10 cellular contexts compared by ENCODE assay signal in the genomic region with DNA sequence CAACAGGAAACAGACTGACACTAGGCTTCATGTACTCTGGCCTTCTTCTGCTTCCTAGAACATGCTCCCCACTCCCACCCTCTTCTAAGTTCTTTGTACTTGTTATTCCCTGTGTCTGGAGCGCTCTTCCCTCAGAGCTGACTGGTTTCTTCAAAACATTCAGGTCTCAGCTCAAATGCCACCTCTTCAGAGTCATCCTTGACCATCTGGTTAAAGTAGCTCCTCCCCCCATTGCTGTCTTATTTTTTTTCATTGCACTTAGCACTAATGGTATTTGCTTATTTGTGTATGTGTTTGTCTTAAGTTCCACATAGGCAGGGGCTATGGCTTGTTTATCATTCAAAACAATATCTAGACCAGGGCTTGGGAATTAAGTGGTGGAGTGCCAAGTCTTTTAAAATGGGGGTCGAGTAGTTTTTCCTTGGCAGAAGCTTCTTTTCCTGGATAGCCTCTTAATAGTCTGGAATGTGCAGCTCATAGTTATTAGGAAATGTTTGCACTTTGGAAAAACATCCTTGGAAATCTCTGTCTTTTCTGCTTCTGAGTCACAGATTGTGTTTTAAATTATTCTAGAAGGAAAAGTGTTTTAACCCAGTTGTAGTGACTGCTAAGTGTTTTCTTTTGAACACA. TPM values are rescaled to one million over a fixed set of nuclear protein-coding genes. Genes with fewer than 3 reads are reported as not detected.
DNase-seq lines count a peak whose midpoint lies in the region; ATAC-seq and TF ChIP-seq lines count a peak whose summit lies in the region.
"Had no signal": no experiment of that assay in that cellular context is flagged by ENCODE, and none has a peak within 500 bp of the region (broad histone marks: within the 10 kb centered on the region; RNA-seq: fewer than 3 reads in every experiment).

No MANE protein-coding gene starts in this region.

- H3K27me3 ChIP-seq in Karpas-422 (ENCODE audit: low read length), result no peaks in the 10 kb centered on the region
- H3K27me3 ChIP-seq: BLaER1, esophagus muscularis mucosa had no signal

- H3K9me3 ChIP-seq in Karpas-422 (ENCODE audit: low read length), result no peaks in the 10 kb centered on the region
- H3K9me3 ChIP-seq: esophagus muscularis mucosa had no signal

- H3K4me3 ChIP-seq in astrocyte of the spinal cord (ENCODE audit: low read depth, low read length) (no peak overlapping the region), Karpas-422 (ENCODE audit: low read length) (no peak overlapping the region)
- H3K4me3 ChIP-seq: BLaER1, esophagus muscularis mucosa had no signal

- no peak overlapping the region for H2AFZ ChIP-seq in Karpas-422 (ENCODE audit: low read length)

- H3K79me2 ChIP-seq in Karpas-422 (ENCODE audit: low read length), result peaks cover 88% of the 10 kb centered on the region

- no peak for DNase-seq in Right ventricle myocardium inferior (ENCODE audit: missing footprints)
- no peak for DNase-seq in cardiac septum (ENCODE audit: low spot score)
- DNase-seq in astrocyte of the spinal cord (ENCODE audit: low read depth, low spot score), result peak; percentile 36
- peak; percentile 55 for DNase-seq in iris pigment epithelial cell (ENCODE audit: low read depth)
- no peak for DNase-seq in Karpas-422
- no peak for DNase-seq in T-helper 9 cell

- in situ Hi-C loops in astrocyte of the spinal cord (cut with HindIII; ENCODE audit: low sequenced_read_pairs), result no loop called here

- H4K20me1 ChIP-seq in Karpas-422 (ENCODE audit: insufficient read depth, low read depth, low read length), result no peaks in the 10 kb centered on the region

- H3K4me2 ChIP-seq in Karpas-422 (ENCODE audit: low read depth, low read length, poor library complexity, severe bottlenecking), result no peak overlapping the region
- H3K4me2 ChIP-seq: BLaER1 had no signal

- no peaks in the 10 kb centered on the region for H3K36me3 ChIP-seq in Karpas-422 (ENCODE audit: insufficient read depth, low read length)

- intact Hi-C loops in Right ventricle myocardium inferior (cut with DNase I), result loop anchor here (5.0 kb wide), 1 partner anchor 61 kb away; a partner anchor contains a TSS
- intact Hi-C loops in cardiac septum (cut with DNase I), result no loop called here

- H3K27ac ChIP-seq in Karpas-422 (ENCODE audit: low read length), result no peak overlapping the region
- H3K27ac ChIP-seq: BLaER1 had no signal

- ATAC-seq in Right ventricle myocardium inferior (peak; percentile 14), HG03442 (IDR thresholded peaks at IDR 0.05; ENCODE audit: unreplicated experiment) (no peak), HG02610 (IDR thresholded peaks at IDR 0.05; ENCODE audit: unreplicated experiment) (no peak)

- H3K4me1 ChIP-seq in Karpas-422 (ENCODE audit: low read length), result no peaks in the 10 kb centered on the region

- no peak for TF ChIP-seq CTCF in astrocyte of the spinal cord (IDR thresholded peaks at IDR 0.05; ENCODE audit: low read depth, low read length)

- no peaks in the 10 kb centered on the region for H3K9me2 ChIP-seq in Karpas-422 (replicated peaks; ENCODE audit: insufficient read depth, low read length)

- H3K9ac ChIP-seq in Karpas-422 (ENCODE audit: low read length), result no peak overlapping the region
- H3K9ac ChIP-seq: BLaER1 had no signal

RNA-seq across cellular contexts. Expression of a gene that starts 60.0 kb away (rescaled TPM):
- total RNA-seq in Right ventricle myocardium inferior (35.7 TPM), cardiac septum (20.7 TPM)
- total RNA-seq in Karpas-422 (2014; rRNA removed; shearing (Covaris generic); ENCODE audit: low replicate concordance), result 13.8 and 14.1 TPM in 2 replicates

Comparison
In these comparisons a context has a peak if more than half of its experiments do, and no peak if none do; other contexts are left out.
1. DNase-seq: peak in astrocyte of the spinal cord (single experiment) and iris pigment epithelial cell (single experiment); none in Right ventricle myocardium inferior (single experiment), cardiac septum (single experiment), Karpas-422 (single experiment) and T-helper 9 cell (single experiment).